In genomic region chr19:58563034-58563573, GRCh38 we compare ENCODE assay signal across 8 cellular contexts. TPM values are rescaled to one million over a fixed set of nuclear protein-coding genes. Genes with fewer than 3 reads are reported as not detected.
A peak's percentile ranks its signal among the peaks of the same experiment; 100 is the strongest.
DNase-seq lines count a peak whose midpoint lies in the region; ATAC-seq, FAIRE-seq and TF ChIP-seq lines count a peak whose summit lies in the region.

No MANE protein-coding gene starts in this region.

- H3K27ac ChIP-seq in GM23248 (no peak overlapping the region), keratinocyte (ENCODE audit: control insufficient read depth, insufficient read depth, low read length) (no peak overlapping the region)

- peaks cover 39% of the 10 kb centered on the region for H3K4me1 Mint-ChIP-seq in activated naive CD8-positive, alpha-beta T cell (ENCODE audit: low read depth)

- H3K36me3 ChIP-seq in GM23248 (ENCODE audit: low read depth), result no peaks in the 10 kb centered on the region; the same call in 1 of the 2 replicates
- peaks cover 2 to 7% of the 10 kb centered on the region in 2 experiments for H3K36me3 ChIP-seq in keratinocyte (ENCODE audit: control insufficient read depth in 2 of 2, extremely low read depth in 1 of 2, insufficient read depth in 2 of 2, low read length in 2 of 2)

- in situ Hi-C loops in GM23248 (cut with MboI), result no loop called here

- peaks cover 34% of the 10 kb centered on the region for H3F3A ChIP-seq in GM23248 (ENCODE audit: insufficient read depth)

- H3K79me2 ChIP-seq in GM23248 (ENCODE audit: insufficient read depth) (peaks cover under 1% of the 10 kb centered on the region; the same call in 1 of the 2 replicates), keratinocyte (ENCODE audit: control insufficient read depth, insufficient read depth, low read length) (peaks cover under 1% of the 10 kb centered on the region)

- H3K4me1 ChIP-seq in GM23248 (ENCODE audit: insufficient read depth), result peaks cover 18% of the 10 kb centered on the region
- peaks cover 22% of the 10 kb centered on the region for H3K4me1 ChIP-seq in keratinocyte (ENCODE audit: control insufficient read depth, extremely low read depth, insufficient read depth, low read length)

- TF ChIP-seq CTCF in keratinocyte (optimal IDR thresholded peaks at IDR 0.05 in 1 of 3, IDR thresholded peaks at IDR 0.05 in 1 of 3, conservative IDR thresholded peaks at IDR 0.05 in 1 of 3; ENCODE audit: extremely low read depth in 1 of 3, insufficient read depth in 2 of 3, low read length in 3 of 3), result no peak

- H3K9me3 ChIP-seq in GM23248 (ENCODE audit: low read depth) (no peaks in the 10 kb centered on the region), keratinocyte (ENCODE audit: control insufficient read depth, low read depth, low read length) (no peaks in the 10 kb centered on the region)

- H2AFZ ChIP-seq in GM23248 (no peak overlapping the region), keratinocyte (ENCODE audit: control insufficient read depth, low read length) (no peak overlapping the region)

- dilution Hi-C loops in keratinocyte (cut with MboI; ENCODE audit: extremely low pct_ligation_motif_present, low sequenced_read_pairs), result no loop called here

- H3K9ac ChIP-seq in GM23248, result peak overlapping the region; percentile 65; the same call in 1 of the 2 replicates
- H3K9ac ChIP-seq in keratinocyte (ENCODE audit: control insufficient read depth, extremely low read depth, insufficient read depth, low read length), result no peak overlapping the region

- no peaks in the 10 kb centered on the region for H4K20me1 ChIP-seq in GM23248 (ENCODE audit: insufficient read depth)
- no peaks in the 10 kb centered on the region for H4K20me1 ChIP-seq in keratinocyte (ENCODE audit: control insufficient read depth, extremely low read depth, insufficient read depth, low read length)

- no peak for FAIRE-seq in keratinocyte (lab: Jason Lieb, UNC)

- no peaks in the 10 kb centered on the region for H3K9me1 ChIP-seq in keratinocyte (ENCODE audit: control insufficient read depth, extremely low read depth, insufficient read depth, low read length)

- H3K27ac Mint-ChIP-seq in activated naive CD8-positive, alpha-beta T cell, result peak overlapping the region; percentile 66

- H3K4me3 ChIP-seq in GM23248 (peak overlapping the region; percentile 61), keratinocyte (ENCODE audit: control insufficient read depth in 2 of 3, extremely low read depth in 1 of 3, insufficient read depth in 2 of 3, low read depth in 1 of 3, low read length in 3 of 3) (peak overlapping the region in 2 of 3 experiments; percentile 29 to 54)

- no peaks in the 10 kb centered on the region for H3K9me3 Mint-ChIP-seq in activated naive CD8-positive, alpha-beta T cell (ENCODE audit: low read depth)

- H3K9me2 ChIP-seq in GM23248 (ENCODE audit: insufficient read depth), result no peaks in the 10 kb centered on the region

- H3K27me3 ChIP-seq in GM23248 (replicated peaks; ENCODE audit: insufficient read depth), result no peaks in the 10 kb centered on the region
- peaks cover 4% of the 10 kb centered on the region for H3K27me3 ChIP-seq in keratinocyte (ENCODE audit: control insufficient read depth, extremely low read depth, insufficient read depth, low read length)

- H3K36me3 Mint-ChIP-seq in activated naive CD8-positive, alpha-beta T cell, result peaks cover 1% of the 10 kb centered on the region

- H3K4me2 ChIP-seq in GM23248 (ENCODE audit: unreplicated experiment) (peak overlapping the region; percentile 75), keratinocyte (ENCODE audit: control insufficient read depth, extremely low read depth, insufficient read depth, low read depth, low read length) (peak overlapping the region; percentile 84)

- H3K4me3 Mint-ChIP-seq in activated naive CD8-positive, alpha-beta T cell, result peak overlapping the region; percentile 98

- 3 to 6% methylated on average over 24 to 35 of the region's 40 CpGs for WGBS in GM23248 (ENCODE audit: low coverage in 1 of 2, low lambda C conversion rate in 2 of 2, missing lambda C conversion rate in 2 of 2), 2 experiments

- ATAC-seq in stimulated activated naive CD8-positive, alpha-beta T cell treated with anti-CD3 and anti-CD28 coated beads, Interleukin-15, Interleukin-2, amounts not matched to agents 100 U/mL and 50 U/mL, for 24 hours, result no peak
- no peak for ATAC-seq in GM18873 (IDR thresholded peaks at IDR 0.05; ENCODE audit: low FRiP score, unreplicated experiment)

- H3K27me3 Mint-ChIP-seq in activated naive CD8-positive, alpha-beta T cell, result no peaks in the 10 kb centered on the region

- peak; percentile 33 for DNase-seq in GM23248
- DNase-seq in keratinocyte (ENCODE audit: low read depth, low spot score), result no peak
- peak; percentile 56 for DNase-seq in stimulated activated naive CD8-positive, alpha-beta T cell treated with anti-CD3 and anti-CD28 coated beads, Interleukin-15, Interleukin-2, amounts not matched to agents 100 U/mL and 50 U/mL, for 24 hours
- DNase-seq in HCEC 1CT, result no peak
- no peak for DNase-seq in hypothalamus (lab: John Stamatoyannopoulos, UW)
- no peak for DNase-seq in activated gamma-delta T cell (lab: John Stamatoyannopoulos, UW)

RNA-seq across cellular contexts. Expression of gene UBE2M, which starts 4.7 kb away (rescaled TPM):
- total RNA-seq in GM23248 (2014; rRNA removed; shearing (Covaris generic)), result 60.3 and 60.4 TPM in 2 replicates
- polyA plus RNA-seq in GM23248 (2016; fragmentation: Nextera tagmentation; extraction: Ambion mirVana), result 8.7 and 13.9 TPM in 2 replicates
- polyA plus RNA-seq in keratinocyte, result 55.9 to 104 TPM (median 82.6 TPM) in 3 replicates
- polyA plus RNA-seq in keratinocyte (2011; ENCODE audit: low read depth), result 41.2 TPM
- polyA plus RNA-seq in keratinocyte (2011; cell fraction: cytosol; rRNA removed), result 62.9 and 69.2 TPM in 2 replicates
- polyA plus RNA-seq in keratinocyte (2011; cell fraction: nucleus; rRNA removed), result 50.4 and 56.5 TPM in 2 replicates
- 60.7 and 88.1 TPM in 2 replicates for polyA plus RNA-seq in keratinocyte (2012; ENCODE audit: low replicate concordance)
- 50.9 to 113 TPM (median 64.6 TPM) in 3 replicates for polyA minus RNA-seq in keratinocyte
- 68.3 TPM for polyA minus RNA-seq in keratinocyte (2011; cell fraction: cytosol; rRNA and poly(A)+ RNA removed)
- 13.5 and 18.7 TPM in 2 replicates for polyA minus RNA-seq in keratinocyte (2011; cell fraction: nucleus; rRNA and poly(A)+ RNA removed)

RNA-seq across cellular contexts. Expression of gene CHMP2A, which starts 8.2 kb away (rescaled TPM):
- 88.6 and 89.2 TPM in 2 replicates for total RNA-seq in GM23248 (2014; rRNA removed; shearing (Covaris generic))
- polyA plus RNA-seq in GM23248 (2016; fragmentation: Nextera tagmentation; extraction: Ambion mirVana) (186 and 193 TPM in 2 replicates), keratinocyte (105 to 167 TPM (median 115 TPM) in 3 replicates)
- polyA plus RNA-seq in keratinocyte (2011; ENCODE audit: low read depth), result 197 TPM
- polyA plus RNA-seq in keratinocyte (2011; cell fraction: cytosol; rRNA removed), result 142 and 203 TPM in 2 replicates
- polyA plus RNA-seq in keratinocyte (2011; cell fraction: nucleus; rRNA removed), result 87.9 and 91.0 TPM in 2 replicates
- polyA plus RNA-seq in keratinocyte (2012; ENCODE audit: low replicate concordance), result 150 and 159 TPM in 2 replicates
- 73.6 to 125 TPM (median 114 TPM) in 3 replicates for polyA minus RNA-seq in keratinocyte
- 121 TPM for polyA minus RNA-seq in keratinocyte (2011; cell fraction: cytosol; rRNA and poly(A)+ RNA removed)
- polyA minus RNA-seq in keratinocyte (2011; cell fraction: nucleus; rRNA and poly(A)+ RNA removed), result 22.2 and 26.5 TPM in 2 replicates

RNA-seq across cellular contexts. Expression of gene MZF1, which starts 10.0 kb away (rescaled TPM):
- 20.8 and 32.1 TPM in 2 replicates for total RNA-seq in GM23248 (2014; rRNA removed; shearing (Covaris generic))
- 6.7 and 9.0 TPM in 2 replicates for polyA plus RNA-seq in GM23248 (2016; fragmentation: Nextera tagmentation; extraction: Ambion mirVana)
- polyA plus RNA-seq in keratinocyte, result 5.0 to 14.5 TPM (median 7.4 TPM) in 3 replicates
- 1.5 TPM for polyA plus RNA-seq in keratinocyte (2011; ENCODE audit: low read depth)
- 2.1 and 4.2 TPM in 2 replicates for polyA plus RNA-seq in keratinocyte (2011; cell fraction: cytosol; rRNA removed)
- polyA plus RNA-seq in keratinocyte (2011; cell fraction: nucleus; rRNA removed), result 59.0 and 71.2 TPM in 2 replicates
- 5.5 and 12.6 TPM in 2 replicates for polyA plus RNA-seq in keratinocyte (2012; ENCODE audit: low replicate concordance)
- polyA minus RNA-seq in keratinocyte, result 9.5 to 12.9 TPM (median 11.0 TPM) in 3 replicates
- polyA minus RNA-seq in keratinocyte (2011; cell fraction: cytosol; rRNA and poly(A)+ RNA removed), result 9.2 TPM
- polyA minus RNA-seq in keratinocyte (2011; cell fraction: nucleus; rRNA and poly(A)+ RNA removed), result 16.9 and 18.7 TPM in 2 replicates

RNA-seq across cellular contexts. Expression of gene TRIM28, which starts 19.2 kb away (rescaled TPM):
- 263 and 319 TPM in 2 replicates for total RNA-seq in GM23248 (2014; rRNA removed; shearing (Covaris generic))
- polyA plus RNA-seq in GM23248 (2016; fragmentation: Nextera tagmentation; extraction: Ambion mirVana), result 61.5 and 62.0 TPM in 2 replicates
- polyA plus RNA-seq in keratinocyte, result 290 to 316 TPM (median 298 TPM) in 3 replicates
- polyA plus RNA-seq in keratinocyte (2011; ENCODE audit: low read depth), result 166 TPM
- 199 and 380 TPM in 2 replicates for polyA plus RNA-seq in keratinocyte (2011; cell fraction: cytosol; rRNA removed)
- polyA plus RNA-seq in keratinocyte (2011; cell fraction: nucleus; rRNA removed), result 344 and 506 TPM in 2 replicates
- 355 and 492 TPM in 2 replicates for polyA plus RNA-seq in keratinocyte (2012; ENCODE audit: low replicate concordance)
- polyA minus RNA-seq in keratinocyte, result 1,017 to 2,182 TPM (median 1,062 TPM) in 3 replicates
- 738 TPM for polyA minus RNA-seq in keratinocyte (2011; cell fraction: cytosol; rRNA and poly(A)+ RNA removed)
- 573 and 589 TPM in 2 replicates for polyA minus RNA-seq in keratinocyte (2011; cell fraction: nucleus; rRNA and poly(A)+ RNA removed)

RNA-seq across cellular contexts. Expression of gene ZBTB45, which starts 43.5 kb away (rescaled TPM):
- total RNA-seq in GM23248 (2014; rRNA removed; shearing (Covaris generic)), result 5.9 and 9.0 TPM in 2 replicates
- 16.0 and 17.9 TPM in 2 replicates for polyA plus RNA-seq in GM23248 (2016; fragmentation: Nextera tagmentation; extraction: Ambion mirVana)
- 3.1 to 8.2 TPM (median 4.6 TPM) in 3 replicates for polyA plus RNA-seq in keratinocyte
- polyA plus RNA-seq in keratinocyte (2011; ENCODE audit: low read depth), result 2.3 TPM
- 2.9 and 8.6 TPM in 2 replicates for polyA plus RNA-seq in keratinocyte (2011; cell fraction: cytosol; rRNA removed)
- polyA plus RNA-seq in keratinocyte (2011; cell fraction: nucleus; rRNA removed), result 8.5 and 12.5 TPM in 2 replicates
- 7.5 and 14.9 TPM in 2 replicates for polyA plus RNA-seq in keratinocyte (2012; ENCODE audit: low replicate concordance)
- 2.6 to 12.6 TPM (median 3.4 TPM) in 3 replicates for polyA minus RNA-seq in keratinocyte
- polyA minus RNA-seq in keratinocyte (2011; cell fraction: cytosol; rRNA and poly(A)+ RNA removed), result 15.7 TPM
- 9.2 and 10.1 TPM in 2 replicates for polyA minus RNA-seq in keratinocyte (2011; cell fraction: nucleus; rRNA and poly(A)+ RNA removed)

Comparison
In these comparisons a context has a peak if more than half of its experiments do, and no peak if none do; other contexts are left out.
1. DNase-seq: peak in GM23248 (single experiment) and stimulated activated naive CD8-positive, alpha-beta T cell treated with anti-CD3 and anti-CD28 coated beads, Interleukin-15, Interleukin-2, amounts not matched to agents 100 U/mL and 50 U/mL, for 24 hours (single experiment); none in keratinocyte (single experiment), HCEC 1CT (single experiment), hypothalamus (0 of 51) and activated gamma-delta T cell (single experiment).